Comparison of ENCODE assay signal across 8 cellular contexts in the genomic region with DNA sequence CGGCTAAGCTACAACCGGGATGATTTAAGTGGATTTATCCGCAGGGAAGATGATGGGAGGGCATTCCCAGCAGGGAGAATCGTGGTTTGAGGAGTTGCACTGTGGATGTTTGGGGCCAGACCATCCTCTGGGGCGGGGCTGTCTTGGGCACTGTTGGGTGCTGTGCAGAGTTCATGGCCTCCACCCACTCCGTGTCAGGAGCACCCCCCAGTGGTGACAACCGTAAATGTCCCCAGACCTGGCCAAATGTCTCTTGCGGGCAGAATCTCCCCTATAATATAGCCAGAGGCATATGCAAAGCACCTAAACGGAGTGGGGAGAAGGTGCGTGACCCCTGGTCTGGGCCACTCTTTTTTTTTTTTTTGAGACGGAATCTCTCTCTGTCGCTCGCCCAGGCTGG. TPM values are rescaled to one million over a fixed set of nuclear protein-coding genes. Genes with fewer than 3 reads are reported as not detected.
DNase-seq lines count a peak whose midpoint lies in the region; ATAC-seq and TF ChIP-seq lines count a peak whose summit lies in the region.

No MANE protein-coding gene starts in this region.

- H3K4me1 Mint-ChIP-seq in CD4-positive, alpha-beta T cell (ENCODE audit: low read depth), result peaks cover 11% of the 10 kb centered on the region
- peaks cover 16% of the 10 kb centered on the region for H3K4me1 Mint-ChIP-seq in activated CD8-positive, alpha-beta T cell treated with anti-CD3 and anti-CD28 coated beads, Interleukin-2, amount 10 ng/mL, durations not matched to agents 7 days and 5 days (ENCODE audit: low read depth)

- H3K27ac ChIP-seq in CD4-positive, alpha-beta T cell (ENCODE audit: low read depth, low read length), result no peak overlapping the region
- no peak overlapping the region for H3K27ac ChIP-seq in Karpas-422 (ENCODE audit: low read length)

- no peaks in the 10 kb centered on the region for H3K27me3 ChIP-seq in CD4-positive, alpha-beta T cell (ENCODE audit: control insufficient read depth, insufficient read depth, low read length)
- H3K27me3 ChIP-seq in Karpas-422 (ENCODE audit: low read length), result no peaks in the 10 kb centered on the region

- no peak overlapping the region for H3K4me2 ChIP-seq in Karpas-422 (ENCODE audit: low read depth, low read length, poor library complexity, severe bottlenecking)

- H3K9me2 ChIP-seq in Karpas-422 (replicated peaks; ENCODE audit: insufficient read depth, low read length), result no peaks in the 10 kb centered on the region

- H3K9ac ChIP-seq in Karpas-422 (ENCODE audit: low read length), result no peak overlapping the region

- H3K36me3 ChIP-seq in Karpas-422 (ENCODE audit: insufficient read depth, low read length), result no peaks in the 10 kb centered on the region

- H3K79me2 ChIP-seq in Karpas-422 (ENCODE audit: low read length), result no peaks in the 10 kb centered on the region

- POLR2A ChIA-PET in CD4-positive, alpha-beta T cell (lab: Charles Lee), result no interaction called here
- POLR2A ChIA-PET in activated CD8-positive, alpha-beta T cell treated with anti-CD3 and anti-CD28 coated beads, Interleukin-2, amount 10 ng/mL, durations not matched to agents 7 days and 5 days (lab: Charles Lee), result no interaction called here

- peaks cover 19% of the 10 kb centered on the region for H3K36me3 Mint-ChIP-seq in CD4-positive, alpha-beta T cell (ENCODE audit: low read depth)
- peaks cover 5% of the 10 kb centered on the region for H3K36me3 Mint-ChIP-seq in activated CD8-positive, alpha-beta T cell treated with anti-CD3 and anti-CD28 coated beads, Interleukin-2, amount 10 ng/mL, durations not matched to agents 7 days and 5 days (ENCODE audit: low read depth)

- CTCF ChIA-PET in CD4-positive, alpha-beta T cell (lab: Charles Lee), result interaction anchor here (1.1 to 2.1 kb wide), 2 partner anchors 106 to 113 kb away, joined by 5 read pairs; no protein-coding TSS in a partner anchor
- CTCF ChIA-PET in activated CD8-positive, alpha-beta T cell treated with anti-CD3 and anti-CD28 coated beads, Interleukin-2, amount 10 ng/mL, durations not matched to agents 7 days and 5 days (lab: Charles Lee), result interaction anchor here (0.6 to 2.7 kb wide), 4 partner anchors 9 to 135 kb away, joined by 3 to 10 read pairs (median 4); no protein-coding TSS in a partner anchor

- no peak overlapping the region for H2AFZ ChIP-seq in Karpas-422 (ENCODE audit: low read length)

- peak; percentile 32 to 57 (median 50) for DNase-seq in CD4-positive, alpha-beta T cell
- DNase-seq in Karpas-422 (peak; percentile 89), epithelial cell of esophagus (ENCODE audit: low read depth) (peak; percentile 30), retinal pigment epithelial cell (ENCODE audit: low read depth) (no peak)
- peak; percentile 61 for DNase-seq in activated CD8-positive, alpha-beta T cell treated with anti-CD3 and anti-CD28 coated beads, Interleukin-2, amount 10 ng/mL, durations not matched to agents 7 days and 5 days

- H3K4me3 Mint-ChIP-seq in CD4-positive, alpha-beta T cell, result no peak overlapping the region
- H3K4me3 Mint-ChIP-seq in activated CD8-positive, alpha-beta T cell treated with anti-CD3 and anti-CD28 coated beads, Interleukin-2, amount 10 ng/mL, durations not matched to agents 7 days and 5 days, result no peak overlapping the region

- peak; percentile 53 for ATAC-seq in CD4-positive, alpha-beta T cell (ENCODE audit: poor library complexity)
- ATAC-seq in activated CD8-positive, alpha-beta T cell treated with anti-CD3 and anti-CD28 coated beads, Interleukin-2, amount 10 ng/mL, durations not matched to agents 7 days and 5 days, result peak; percentile 30
- no peak for ATAC-seq in HG03159 (IDR thresholded peaks at IDR 0.05; ENCODE audit: unreplicated experiment)
- no peak for ATAC-seq in HG02981 (IDR thresholded peaks at IDR 0.05; ENCODE audit: unreplicated experiment)
- no peak for ATAC-seq in HG03039 (IDR thresholded peaks at IDR 0.05; ENCODE audit: unreplicated experiment)

- H3K4me3 ChIP-seq in Karpas-422 (ENCODE audit: low read length) (no peak overlapping the region), epithelial cell of esophagus (ENCODE audit: low read length) (no peak overlapping the region), retinal pigment epithelial cell (ENCODE audit: low read length) (no peak overlapping the region)

- H3K9me3 Mint-ChIP-seq in CD4-positive, alpha-beta T cell, result no peaks in the 10 kb centered on the region
- H3K9me3 Mint-ChIP-seq in activated CD8-positive, alpha-beta T cell treated with anti-CD3 and anti-CD28 coated beads, Interleukin-2, amount 10 ng/mL, durations not matched to agents 7 days and 5 days (ENCODE audit: insufficient read depth), result no peaks in the 10 kb centered on the region

- H3K9me3 ChIP-seq in CD4-positive, alpha-beta T cell (ENCODE audit: control insufficient read depth, low read length), result no peaks in the 10 kb centered on the region
- no peaks in the 10 kb centered on the region for H3K9me3 ChIP-seq in Karpas-422 (ENCODE audit: low read length)

- peak; percentile 45 for TF ChIP-seq CTCF in CD4-positive, alpha-beta T cell (IDR thresholded peaks at IDR 0.05)
- TF ChIP-seq CTCF in epithelial cell of esophagus (IDR thresholded peaks at IDR 0.05; ENCODE audit: insufficient read depth, low read depth, low read length, missing control alignments) (peak; percentile 52), retinal pigment epithelial cell (conservative IDR thresholded peaks at IDR 0.05; ENCODE audit: low read depth, low read length) (peak; percentile 53)

- no peaks in the 10 kb centered on the region for H3K27me3 Mint-ChIP-seq in CD4-positive, alpha-beta T cell
- no peaks in the 10 kb centered on the region for H3K27me3 Mint-ChIP-seq in activated CD8-positive, alpha-beta T cell treated with anti-CD3 and anti-CD28 coated beads, Interleukin-2, amount 10 ng/mL, durations not matched to agents 7 days and 5 days (ENCODE audit: low read depth)

- H4K20me1 ChIP-seq in Karpas-422 (ENCODE audit: insufficient read depth, low read depth, low read length), result no peaks in the 10 kb centered on the region

- intact Hi-C loops in CD4-positive, alpha-beta T cell (cut with DNase I, micrococcal nuclease), result no loop called here

- no peak overlapping the region for H3K27ac Mint-ChIP-seq in CD4-positive, alpha-beta T cell
- no peak overlapping the region for H3K27ac Mint-ChIP-seq in activated CD8-positive, alpha-beta T cell treated with anti-CD3 and anti-CD28 coated beads, Interleukin-2, amount 10 ng/mL, durations not matched to agents 7 days and 5 days

- H3K4me1 ChIP-seq in Karpas-422 (ENCODE audit: low read length), result peaks cover 4% of the 10 kb centered on the region

RNA-seq across cellular contexts. Expression of a gene that starts 40.2 kb away (rescaled TPM):
- total RNA-seq in CD4-positive, alpha-beta T cell, result not detected
- 0.89 and 1.2 TPM in 2 replicates for total RNA-seq in Karpas-422 (2014; rRNA removed; shearing (Covaris generic); ENCODE audit: low replicate concordance)
- 1 to 10 TPM; 2.5 to 3.5 TPM for total RNA-seq in activated CD8-positive, alpha-beta T cell treated with anti-CD3 and anti-CD28 coated beads, Interleukin-2, amount 10 ng/mL, durations not matched to agents 7 days and 5 days

RNA-seq across cellular contexts. Expression of a gene that starts 43.2 kb away (rescaled TPM):
- not detected for total RNA-seq in CD4-positive, alpha-beta T cell
- not detected in 2 replicates for total RNA-seq in Karpas-422 (2014; rRNA removed; shearing (Covaris generic); ENCODE audit: low replicate concordance)
- total RNA-seq in activated CD8-positive, alpha-beta T cell treated with anti-CD3 and anti-CD28 coated beads, Interleukin-2, amount 10 ng/mL, durations not matched to agents 7 days and 5 days, result not detected

Comparison
In these comparisons a context has a peak if more than half of its experiments do, and no peak if none do; other contexts are left out.
1. ATAC-seq: peak in CD4-positive, alpha-beta T cell (single experiment) and activated CD8-positive, alpha-beta T cell treated with anti-CD3 and anti-CD28 coated beads, Interleukin-2, amount 10 ng/mL, durations not matched to agents 7 days and 5 days (single experiment); none in HG03159 (single experiment), HG02981 (single experiment) and HG03039 (single experiment).
2. Peak in every context shown above with its lines, with median percentiles within 50 percentile points of each other: CTCF ChIP-seq.